In genomic region chr1:43653339-43653738, GRCh38 we compare ENCODE assay signal across 8 cellular contexts. TPM values are rescaled to one million over a fixed set of nuclear protein-coding genes. Genes with fewer than 3 reads are reported as not detected.
A peak's percentile ranks its signal among the peaks of the same experiment; 100 is the strongest.
DNase-seq lines count a peak whose midpoint lies in the region; ATAC-seq and TF ChIP-seq lines count a peak whose summit lies in the region.

No MANE protein-coding gene starts in this region.

- CTCF ChIA-PET in PC-3 (lab: Charles Lee) = interaction anchor here (0.5 to 0.9 kb wide), 5 partner anchors 17 to 200 kb away, joined by 3 to 4 read pairs (median 3); no protein-coding TSS in a partner anchor

- POLR2A ChIA-PET in PC-3 (lab: Charles Lee; ENCODE audit: unreplicated experiment) = no interaction called here

- BruUV-seq in PC-3 (replicated peaks; lab: Mats Ljungman, UMichigan) = TSS peak; percentile 1

- H3K4me3 ChIP-seq in cardiac muscle cell = no peak overlapping the region
- no peak overlapping the region for H3K4me3 ChIP-seq in right cardiac atrium (ENCODE audit: low read length)
- no peak overlapping the region for H3K4me3 ChIP-seq in PC-3 (ENCODE audit: low read length)
- H3K4me3 ChIP-seq in epithelial cell of proximal tubule (ENCODE audit: low read depth, low read length) = no peak overlapping the region
- no peak overlapping the region for H3K4me3 ChIP-seq in heart right ventricle

- H3K4me2 ChIP-seq in PC-3 (ENCODE audit: low read length) = no peak overlapping the region

- no peak overlapping the region for H2AFZ ChIP-seq in PC-3 (ENCODE audit: low read length)

- ATAC-seq in right cardiac atrium (no peak), PC-3 (no peak), heart right ventricle (no peak), left lobe of liver (no peak), GM18498 (IDR thresholded peaks at IDR 0.05; ENCODE audit: unreplicated experiment) (no peak)

- H3K27ac ChIP-seq in cardiac muscle cell (peak overlapping the region; percentile 46), right cardiac atrium (ENCODE audit: low read length) (no peak overlapping the region), PC-3 (ENCODE audit: low read length) (no peak overlapping the region), heart right ventricle (no peak overlapping the region)

- no peaks in the 10 kb centered on the region for H3K9me2 ChIP-seq in PC-3 (replicated peaks; ENCODE audit: low read length)

- H3F3A ChIP-seq in PC-3 (ENCODE audit: low read length, unreplicated experiment) = peaks cover 4% of the 10 kb centered on the region

- WGBS in right cardiac atrium = 58% methylated on average over 3 of the region's 3 CpGs
- WGBS in heart right ventricle, 2 donors = 54 to 64% methylated on average over 3 of the region's 3 CpGs

- intact Hi-C loops in right cardiac atrium (cut with DNase I) (loop anchor here in 1 of 4 donors (10.0 kb wide), 1 partner anchor 129 kb away; no protein-coding TSS in a partner anchor), PC-3 (cut with micrococcal nuclease) (no loop called here), heart right ventricle (cut with DNase I) (loop anchor here in 7 of 10 donors (5.0 to 10.0 kb wide), 5 partner anchors 51 to 126 kb away; partner anchors contain the start of genes PTPRF (in 4 of the 7) and ST3GAL3 (in 2 of the 7))

- H4K20me1 ChIP-seq in PC-3 (ENCODE audit: low read length) = peaks cover 7% of the 10 kb centered on the region; the same call in 1 of the 2 replicates

- no peaks in the 10 kb centered on the region for H3K9me3 Mint-ChIP-seq in type B pancreatic cell

- H3K27ac Mint-ChIP-seq in type B pancreatic cell = no peak overlapping the region

- H3K36me3 Mint-ChIP-seq in type B pancreatic cell = peaks cover 14% of the 10 kb centered on the region

- no peak overlapping the region for H3K9ac ChIP-seq in PC-3 (ENCODE audit: low read length)

- H3K27me3 ChIP-seq in cardiac muscle cell (no peaks in the 10 kb centered on the region), right cardiac atrium (ENCODE audit: control insufficient read depth, insufficient read depth) (no peaks in the 10 kb centered on the region), PC-3 (ENCODE audit: low read length) (no peaks in the 10 kb centered on the region), heart right ventricle (no peaks in the 10 kb centered on the region)

- peaks cover 14% of the 10 kb centered on the region for H3K4me1 ChIP-seq in cardiac muscle cell (ENCODE audit: low read depth)
- peaks cover 5% of the 10 kb centered on the region for H3K4me1 ChIP-seq in right cardiac atrium (ENCODE audit: control insufficient read depth, insufficient read depth, low read length)
- H3K4me1 ChIP-seq in PC-3 (ENCODE audit: insufficient read depth, low read length) = peaks cover 13% of the 10 kb centered on the region
- peaks cover 9 to 38% (median 19%) of the 10 kb centered on the region in 9 donors for H3K4me1 ChIP-seq in heart right ventricle

- no peaks in the 10 kb centered on the region for H3K27me3 Mint-ChIP-seq in type B pancreatic cell

- TF ChIP-seq CTCF in cardiac muscle cell (IDR thresholded peaks at IDR 0.05; ENCODE audit: low read depth, low read length) = peak; percentile 42
- peak; percentile 61 for TF ChIP-seq CTCF in PC-3 (conservative IDR thresholded peaks at IDR 0.05; ENCODE audit: low read depth, low read length)
- TF ChIP-seq CTCF in epithelial cell of proximal tubule (conservative IDR thresholded peaks at IDR 0.05; ENCODE audit: low read depth, low read length) = peak; percentile 50
- TF ChIP-seq CTCF in type B pancreatic cell (conservative IDR thresholded peaks at IDR 0.05) = peak; percentile 41
- peak in 3 of 9 donors; percentile 8 to 21 (median 18) for TF ChIP-seq CTCF in heart right ventricle (IDR thresholded peaks at IDR 0.05)

- H3K4me1 Mint-ChIP-seq in type B pancreatic cell (ENCODE audit: unreplicated experiment) = peaks cover 20% of the 10 kb centered on the region

- H3K79me2 ChIP-seq in PC-3 (ENCODE audit: low read length) = peaks cover 41% of the 10 kb centered on the region

- DNase-seq in cardiac muscle cell (ENCODE audit: low read depth in 1 of 2, low spot score in 1 of 2) (peak in 1 of 2 donors; percentile 47), right cardiac atrium (no peak), PC-3 (peak; percentile 47), epithelial cell of proximal tubule (ENCODE audit: low read depth) (no peak), type B pancreatic cell (ENCODE audit: extremely low spot score, unreplicated experiment) (no peak), heart right ventricle (no peak), left lobe of liver (ENCODE audit: low spot score) (no peak)

- H3K9me3 ChIP-seq in cardiac muscle cell (ENCODE audit: low read depth) (no peaks in the 10 kb centered on the region), right cardiac atrium (ENCODE audit: control insufficient read depth, low read length) (no peaks in the 10 kb centered on the region), PC-3 (ENCODE audit: low read length) (no peaks in the 10 kb centered on the region), heart right ventricle (no peaks in the 10 kb centered on the region)

- peak overlapping the region; percentile 51 for H3K4me3 Mint-ChIP-seq in type B pancreatic cell

- H3K36me3 ChIP-seq in cardiac muscle cell = peaks cover 27% of the 10 kb centered on the region
- H3K36me3 ChIP-seq in PC-3 (ENCODE audit: low read depth, low read length) = peaks cover 29% of the 10 kb centered on the region
- H3K36me3 ChIP-seq in heart right ventricle = peaks cover 0 to 57% (median 41%) of the 10 kb centered on the region in 9 donors

RNA-seq across cellular contexts. Expression of gene KDM4A, which starts 3.4 kb away (rescaled TPM):
- total RNA-seq in cardiac muscle cell (29.0 and 29.8 TPM in 2 replicates), right cardiac atrium (10 to 100 TPM; 15.3 to 18.0 (median 16.6) TPM), PC-3 (2014; rRNA removed) (23.2 and 27.8 TPM in 2 replicates), epithelial cell of proximal tubule (21.1 and 23.8 TPM in 2 replicates), type B pancreatic cell (ENCODE audit: low replicate concordance) (55.3 and 67.8 TPM in 2 replicates), heart right ventricle (10 to 100 TPM; 11.3 to 26.7 (median 19.6) TPM), left lobe of liver (21.9 TPM)
- polyA plus RNA-seq in cardiac muscle cell (21.5 and 24.6 TPM in 2 replicates), right cardiac atrium (7.2 TPM), heart right ventricle (1 to 10 TPM; 5.9 to 6.1 TPM)

RNA-seq across cellular contexts. Expression of gene ST3GAL3, which starts 54.0 kb away (rescaled TPM):
- 27.8 and 34.7 TPM in 2 replicates for total RNA-seq in cardiac muscle cell
- polyA plus RNA-seq in cardiac muscle cell = 35.6 and 35.7 TPM in 2 replicates
- 10 to 100 TPM; 19.8 to 26.3 (median 22.3) TPM for total RNA-seq in right cardiac atrium
- 19.6 TPM for polyA plus RNA-seq in right cardiac atrium
- 7.4 and 9.0 TPM in 2 replicates for total RNA-seq in PC-3 (2014; rRNA removed)
- total RNA-seq in epithelial cell of proximal tubule = 10.8 and 18.3 TPM in 2 replicates
- 6.4 and 24.4 TPM in 2 replicates for total RNA-seq in type B pancreatic cell (ENCODE audit: low replicate concordance)
- 10 to 100 TPM; 27.7 to 39.3 (median 32.2) TPM for total RNA-seq in heart right ventricle
- 10 to 100 TPM; 14.5 to 27.4 TPM for polyA plus RNA-seq in heart right ventricle
- total RNA-seq in left lobe of liver = 11.2 TPM
